In genomic region chr6:22614541-22614940, GRCh38 we compare ENCODE assay signal across 19 cellular contexts. TPM values are rescaled to one million over a fixed set of nuclear protein-coding genes. Genes with fewer than 3 reads are reported as not detected.
"Had no signal": no experiment of that assay in that cellular context is flagged by ENCODE, and none has a peak within 500 bp of the region (broad histone marks: within the 10 kb centered on the region; RNA-seq: fewer than 3 reads in every experiment).

No MANE protein-coding gene starts in this region.

- H3K36me3 ChIP-seq: upper lobe of right lung had no signal

- H3K9me3 ChIP-seq: testis, upper lobe of right lung had no signal

- H3K27ac ChIP-seq: testis, upper lobe of right lung had no signal

- DNase-seq: activated B cell treated with CpG ODN at 0.5 μM for 24 hours; activated CD4-positive, alpha-beta T cell treated with anti-CD3 and anti-CD28 coated beads for 48 hours; activated naive CD8-positive, alpha-beta T cell treated with anti-CD3 and anti-CD28 coated beads for 36 hours; hippocampal formation; stimulated activated CD4-positive, alpha-beta T cell treated with anti-CD3 and anti-CD28 coated beads, Interleukin-4, amount 100 ng/mL, for 4 hours; stimulated activated CD8-positive, alpha-beta memory T cell treated with anti-CD3 and anti-CD28 coated beads, Interleukin-4, amount 100 ng/mL, for 48 hours; stimulated activated naive CD8-positive, alpha-beta T cell treated with anti-CD3 and anti-CD28 coated beads, Interleukin-15, amount 100 ng/mL, for 72 hours; SW 1271; testis; upper lobe of right lung had no signal

- ATAC-seq: stimulated activated naive CD8-positive, alpha-beta T cell treated with anti-CD3 and anti-CD28 coated beads, Interleukin-15, amount 100 ng/mL, for 72 hours; upper lobe of right lung had no signal

- H3K27me3 ChIP-seq: testis, upper lobe of right lung had no signal

- H3K4me1 ChIP-seq: testis had no signal

- H3K4me3 Mint-ChIP-seq: activated B cell treated with CpG ODN at 0.5 μM for 24 hours; activated naive CD8-positive, alpha-beta T cell treated with anti-CD3 and anti-CD28 coated beads for 36 hours; dendritic cell treated with granulocyte-macrophage colony-stimulating factor and Interleukin-4, amounts not matched to agents 40 ng/mL and 50 ng/mL, for 4 days; stimulated activated naive CD8-positive, alpha-beta T cell treated with anti-CD3 and anti-CD28 coated beads, Interleukin-15, amount 100 ng/mL, for 72 hours had no signal

- H3K36me3 Mint-ChIP-seq: activated naive CD8-positive, alpha-beta T cell treated with anti-CD3 and anti-CD28 coated beads for 36 hours had no signal

- H3K27me3 Mint-ChIP-seq: activated B cell treated with CpG ODN at 0.5 μM for 24 hours; activated naive CD8-positive, alpha-beta T cell treated with anti-CD3 and anti-CD28 coated beads for 36 hours; dendritic cell treated with granulocyte-macrophage colony-stimulating factor and Interleukin-4, amounts not matched to agents 40 ng/mL and 50 ng/mL, for 4 days; stimulated activated naive CD8-positive, alpha-beta T cell treated with anti-CD3 and anti-CD28 coated beads, Interleukin-15, amount 100 ng/mL, for 72 hours had no signal

- H3K27ac Mint-ChIP-seq: activated B cell treated with CpG ODN at 0.5 μM for 24 hours; activated naive CD8-positive, alpha-beta T cell treated with anti-CD3 and anti-CD28 coated beads for 36 hours; dendritic cell treated with granulocyte-macrophage colony-stimulating factor and Interleukin-4, amounts not matched to agents 40 ng/mL and 50 ng/mL, for 4 days had no signal

- H3K4me1 Mint-ChIP-seq: activated B cell treated with CpG ODN at 0.5 μM for 24 hours; activated naive CD8-positive, alpha-beta T cell treated with anti-CD3 and anti-CD28 coated beads for 36 hours; stimulated activated naive CD8-positive, alpha-beta T cell treated with anti-CD3 and anti-CD28 coated beads, Interleukin-15, amount 100 ng/mL, for 72 hours had no signal

- H3K4me3 ChIP-seq: testis, upper lobe of right lung had no signal

RNA-seq across cellular contexts. Expression of gene HDGFL1, which starts 45.2 kb away (rescaled TPM):
- total RNA-seq: activated B cell treated with CpG ODN at 0.5 μM for 24 hours; activated naive CD8-positive, alpha-beta T cell treated with anti-CD3 and anti-CD28 coated beads for 36 hours; epithelial cell of proximal tubule; kidney epithelial cell; lower leg skin; mesenteric fat pad; renal cortical epithelial cell; SK-MEL-5; skeletal muscle tissue; T-helper 2 cell treated with Interferon-gamma antibody and Interleukin-4, amounts not matched to agents 100 ng/mL and 5 ng/mL, for 36 hours; upper lobe of right lung had no signal
